In the genomic region with DNA sequence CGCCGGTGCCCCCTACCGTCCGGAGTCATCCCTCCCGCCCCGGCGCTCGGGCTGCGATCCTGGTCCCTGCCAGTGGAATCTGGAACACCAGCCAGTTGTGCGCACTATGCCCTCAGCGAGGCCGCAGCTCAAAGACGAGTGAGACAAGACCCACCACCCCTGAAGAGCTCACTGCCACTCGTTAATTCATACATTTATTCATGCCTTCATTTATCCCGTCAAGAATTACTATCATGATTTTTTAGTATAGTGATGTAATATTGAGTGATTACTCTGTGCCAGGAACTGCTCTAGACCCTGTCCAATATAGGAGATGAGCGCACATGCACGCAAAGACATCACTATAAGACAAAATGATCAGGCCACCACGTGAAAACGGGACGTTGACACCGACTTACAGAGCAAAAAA, we compare ENCODE assay signal across 1 cellular context.
TF ChIP-seq lines count a peak whose summit lies in the region.

No MANE protein-coding gene starts in this region.

TF ChIP-seq in HepG2, 621 proteins besides CTCF, POLR2A, EP300 and RAD21 (continued from another document and continues in another):
- TF ChIP-seq, protein P1, sequence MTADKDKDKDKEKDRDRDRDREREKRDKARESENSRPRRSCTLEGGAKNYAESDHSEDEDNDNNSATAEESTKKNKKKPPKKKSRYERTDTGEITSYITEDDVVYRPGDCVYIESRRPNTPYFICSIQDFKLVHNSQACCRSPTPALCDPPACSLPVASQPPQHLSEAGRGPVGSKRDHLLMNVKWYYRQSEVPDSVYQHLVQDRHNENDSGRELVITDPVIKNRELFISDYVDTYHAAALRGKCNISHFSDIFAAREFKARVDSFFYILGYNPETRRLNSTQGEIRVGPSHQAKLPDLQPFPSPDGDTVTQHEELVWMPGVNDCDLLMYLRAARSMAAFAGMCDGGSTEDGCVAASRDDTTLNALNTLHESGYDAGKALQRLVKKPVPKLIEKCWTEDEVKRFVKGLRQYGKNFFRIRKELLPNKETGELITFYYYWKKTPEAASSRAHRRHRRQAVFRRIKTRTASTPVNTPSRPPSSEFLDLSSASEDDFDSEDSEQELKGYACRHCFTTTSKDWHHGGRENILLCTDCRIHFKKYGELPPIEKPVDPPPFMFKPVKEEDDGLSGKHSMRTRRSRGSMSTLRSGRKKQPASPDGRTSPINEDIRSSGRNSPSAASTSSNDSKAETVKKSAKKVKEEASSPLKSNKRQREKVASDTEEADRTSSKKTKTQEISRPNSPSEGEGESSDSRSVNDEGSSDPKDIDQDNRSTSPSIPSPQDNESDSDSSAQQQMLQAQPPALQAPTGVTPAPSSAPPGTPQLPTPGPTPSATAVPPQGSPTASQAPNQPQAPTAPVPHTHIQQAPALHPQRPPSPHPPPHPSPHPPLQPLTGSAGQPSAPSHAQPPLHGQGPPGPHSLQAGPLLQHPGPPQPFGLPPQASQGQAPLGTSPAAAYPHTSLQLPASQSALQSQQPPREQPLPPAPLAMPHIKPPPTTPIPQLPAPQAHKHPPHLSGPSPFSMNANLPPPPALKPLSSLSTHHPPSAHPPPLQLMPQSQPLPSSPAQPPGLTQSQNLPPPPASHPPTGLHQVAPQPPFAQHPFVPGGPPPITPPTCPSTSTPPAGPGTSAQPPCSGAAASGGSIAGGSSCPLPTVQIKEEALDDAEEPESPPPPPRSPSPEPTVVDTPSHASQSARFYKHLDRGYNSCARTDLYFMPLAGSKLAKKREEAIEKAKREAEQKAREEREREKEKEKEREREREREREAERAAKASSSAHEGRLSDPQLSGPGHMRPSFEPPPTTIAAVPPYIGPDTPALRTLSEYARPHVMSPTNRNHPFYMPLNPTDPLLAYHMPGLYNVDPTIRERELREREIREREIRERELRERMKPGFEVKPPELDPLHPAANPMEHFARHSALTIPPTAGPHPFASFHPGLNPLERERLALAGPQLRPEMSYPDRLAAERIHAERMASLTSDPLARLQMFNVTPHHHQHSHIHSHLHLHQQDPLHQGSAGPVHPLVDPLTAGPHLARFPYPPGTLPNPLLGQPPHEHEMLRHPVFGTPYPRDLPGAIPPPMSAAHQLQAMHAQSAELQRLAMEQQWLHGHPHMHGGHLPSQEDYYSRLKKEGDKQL (CRISPR knock-in tag; IDR thresholded peaks at IDR 0.05; ENCODE audit: low read depth), result no peak
- TF ChIP-seq SALL1 (CRISPR knock-in tag; IDR thresholded peaks at IDR 0.05) (no peak), U2AF1 (optimal IDR thresholded peaks at IDR 0.05; ENCODE audit: low read depth, low read length) (no peak), RXRB (CRISPR knock-in tag; IDR thresholded peaks at IDR 0.05; ENCODE audit: borderline replicate concordance) (no peak), ZNF75D (CRISPR knock-in tag; IDR thresholded peaks at IDR 0.05; ENCODE audit: borderline replicate concordance) (no peak), MATR3 (CRISPR knock-in tag; IDR thresholded peaks at IDR 0.05) (no peak), ZC3H13 (CRISPR knock-in tag; IDR thresholded peaks at IDR 0.05) (no peak), KDM3A (CRISPR knock-in tag; IDR thresholded peaks at IDR 0.05; ENCODE audit: low read depth) (no peak), ZNF780A (CRISPR knock-in tag; IDR thresholded peaks at IDR 0.05) (peak; percentile 60; the same call in 1 of the 2 replicates), KLF15 (CRISPR knock-in tag; IDR thresholded peaks at IDR 0.05; ENCODE audit: borderline replicate concordance) (no peak), ZKSCAN8 (CRISPR knock-in tag; IDR thresholded peaks at IDR 0.05; ENCODE audit: borderline replicate concordance) (no peak), ZNF766 (CRISPR knock-in tag; IDR thresholded peaks at IDR 0.05; ENCODE audit: borderline replicate concordance) (no peak), NFIB (CRISPR knock-in tag; IDR thresholded peaks at IDR 0.05; ENCODE audit: borderline replicate concordance) (no peak), JUN (CRISPR knock-in tag; IDR thresholded peaks at IDR 0.05) (no peak), ZNF550 (CRISPR knock-in tag; IDR thresholded peaks at IDR 0.05; ENCODE audit: borderline replicate concordance) (no peak), ZNF121 (CRISPR knock-in tag; IDR thresholded peaks at IDR 0.05) (no peak), MBD4 (IDR thresholded peaks at IDR 0.05; ENCODE audit: borderline replicate concordance, low read length) (no peak), FOXA3 (CRISPR knock-in tag; IDR thresholded peaks at IDR 0.05) (0 out of 2 replicates have a peak, but pooled peaks have one; percentile 50), ZNF761 (CRISPR knock-in tag; conservative IDR thresholded peaks at IDR 0.05) (no peak), ZMYM3 (CRISPR knock-in tag; IDR thresholded peaks at IDR 0.05) (peak; percentile 53; the same call in 1 of the 2 replicates), ZNF558 (CRISPR knock-in tag; IDR thresholded peaks at IDR 0.05; ENCODE audit: borderline replicate concordance) (no peak), ARHGAP35 (CRISPR knock-in tag; IDR thresholded peaks at IDR 0.05; ENCODE audit: borderline replicate concordance) (no peak), PAWR (CRISPR knock-in tag; IDR thresholded peaks at IDR 0.05; ENCODE audit: borderline replicate concordance) (no peak), NR2F1 (CRISPR knock-in tag; IDR thresholded peaks at IDR 0.05) (no peak), SRSF9 (IDR thresholded peaks at IDR 0.05; ENCODE audit: borderline replicate concordance, insufficient read depth, low read depth, low read length, poor library complexity, severe bottlenecking) (no peak), MTF1 (CRISPR knock-in tag; IDR thresholded peaks at IDR 0.05) (no peak), ZNF776 (CRISPR knock-in tag; IDR thresholded peaks at IDR 0.05) (no peak), POLR2AphosphoS2 (IDR thresholded peaks at IDR 0.05; ENCODE audit: low read depth, low read length) (no peak), ZBTB8A (CRISPR knock-in tag; IDR thresholded peaks at IDR 0.05; ENCODE audit: borderline replicate concordance, low read depth) (no peak), ADNP (CRISPR knock-in tag; IDR thresholded peaks at IDR 0.05) (no peak; the same call in 1 of the 2 replicates), FOXM1 (CRISPR knock-in tag; IDR thresholded peaks at IDR 0.05) (no peak), ZNF674 (CRISPR knock-in tag; IDR thresholded peaks at IDR 0.05; ENCODE audit: low read depth) (no peak), ZNF768 (CRISPR knock-in tag; IDR thresholded peaks at IDR 0.05) (no peak), NKX3-1 (CRISPR knock-in tag; IDR thresholded peaks at IDR 0.05) (no peak; the same call in 1 of the 2 replicates), ZNF839 (CRISPR knock-in tag; IDR thresholded peaks at IDR 0.05; ENCODE audit: borderline replicate concordance) (no peak), ATAD3A (CRISPR knock-in tag; IDR thresholded peaks at IDR 0.05) (no peak), PAX8 (CRISPR knock-in tag; IDR thresholded peaks at IDR 0.05; ENCODE audit: borderline replicate concordance) (no peak), ZNF33A (CRISPR knock-in tag; IDR thresholded peaks at IDR 0.05; ENCODE audit: borderline replicate concordance) (0 out of 2 replicates have a peak, but pooled peaks have one; percentile 9), ZNF143 (CRISPR knock-in tag; IDR thresholded peaks at IDR 0.05) (no peak), ZNF329 (CRISPR knock-in tag; IDR thresholded peaks at IDR 0.05; ENCODE audit: low read depth) (no peak), NFRKB (IDR thresholded peaks at IDR 0.05) (no peak), ZNF782 (CRISPR knock-in tag; IDR thresholded peaks at IDR 0.05; ENCODE audit: borderline replicate concordance) (peak; percentile 79; the same call in 1 of the 2 replicates)
- TF ChIP-seq, protein P2, sequence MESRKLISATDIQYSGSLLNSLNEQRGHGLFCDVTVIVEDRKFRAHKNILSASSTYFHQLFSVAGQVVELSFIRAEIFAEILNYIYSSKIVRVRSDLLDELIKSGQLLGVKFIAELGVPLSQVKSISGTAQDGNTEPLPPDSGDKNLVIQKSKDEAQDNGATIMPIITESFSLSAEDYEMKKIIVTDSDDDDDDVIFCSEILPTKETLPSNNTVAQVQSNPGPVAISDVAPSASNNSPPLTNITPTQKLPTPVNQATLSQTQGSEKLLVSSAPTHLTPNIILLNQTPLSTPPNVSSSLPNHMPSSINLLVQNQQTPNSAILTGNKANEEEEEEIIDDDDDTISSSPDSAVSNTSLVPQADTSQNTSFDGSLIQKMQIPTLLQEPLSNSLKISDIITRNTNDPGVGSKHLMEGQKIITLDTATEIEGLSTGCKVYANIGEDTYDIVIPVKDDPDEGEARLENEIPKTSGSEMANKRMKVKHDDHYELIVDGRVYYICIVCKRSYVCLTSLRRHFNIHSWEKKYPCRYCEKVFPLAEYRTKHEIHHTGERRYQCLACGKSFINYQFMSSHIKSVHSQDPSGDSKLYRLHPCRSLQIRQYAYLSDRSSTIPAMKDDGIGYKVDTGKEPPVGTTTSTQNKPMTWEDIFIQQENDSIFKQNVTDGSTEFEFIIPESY (CRISPR knock-in tag; IDR thresholded peaks at IDR 0.05), result peak; percentile 61
- TF ChIP-seq, protein P3, sequence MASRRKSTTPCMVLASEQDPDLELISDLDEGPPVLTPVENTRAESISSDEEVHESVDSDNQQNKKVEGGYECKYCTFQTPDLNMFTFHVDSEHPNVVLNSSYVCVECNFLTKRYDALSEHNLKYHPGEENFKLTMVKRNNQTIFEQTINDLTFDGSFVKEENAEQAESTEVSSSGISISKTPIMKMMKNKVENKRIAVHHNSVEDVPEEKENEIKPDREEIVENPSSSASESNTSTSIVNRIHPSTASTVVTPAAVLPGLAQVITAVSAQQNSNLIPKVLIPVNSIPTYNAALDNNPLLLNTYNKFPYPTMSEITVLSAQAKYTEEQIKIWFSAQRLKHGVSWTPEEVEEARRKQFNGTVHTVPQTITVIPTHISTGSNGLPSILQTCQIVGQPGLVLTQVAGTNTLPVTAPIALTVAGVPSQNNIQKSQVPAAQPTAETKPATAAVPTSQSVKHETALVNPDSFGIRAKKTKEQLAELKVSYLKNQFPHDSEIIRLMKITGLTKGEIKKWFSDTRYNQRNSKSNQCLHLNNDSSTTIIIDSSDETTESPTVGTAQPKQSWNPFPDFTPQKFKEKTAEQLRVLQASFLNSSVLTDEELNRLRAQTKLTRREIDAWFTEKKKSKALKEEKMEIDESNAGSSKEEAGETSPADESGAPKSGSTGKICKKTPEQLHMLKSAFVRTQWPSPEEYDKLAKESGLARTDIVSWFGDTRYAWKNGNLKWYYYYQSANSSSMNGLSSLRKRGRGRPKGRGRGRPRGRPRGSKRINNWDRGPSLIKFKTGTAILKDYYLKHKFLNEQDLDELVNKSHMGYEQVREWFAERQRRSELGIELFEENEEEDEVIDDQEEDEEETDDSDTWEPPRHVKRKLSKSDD (CRISPR knock-in tag; IDR thresholded peaks at IDR 0.05; ENCODE audit: low read depth), result no peak
- TF ChIP-seq, protein P4, sequence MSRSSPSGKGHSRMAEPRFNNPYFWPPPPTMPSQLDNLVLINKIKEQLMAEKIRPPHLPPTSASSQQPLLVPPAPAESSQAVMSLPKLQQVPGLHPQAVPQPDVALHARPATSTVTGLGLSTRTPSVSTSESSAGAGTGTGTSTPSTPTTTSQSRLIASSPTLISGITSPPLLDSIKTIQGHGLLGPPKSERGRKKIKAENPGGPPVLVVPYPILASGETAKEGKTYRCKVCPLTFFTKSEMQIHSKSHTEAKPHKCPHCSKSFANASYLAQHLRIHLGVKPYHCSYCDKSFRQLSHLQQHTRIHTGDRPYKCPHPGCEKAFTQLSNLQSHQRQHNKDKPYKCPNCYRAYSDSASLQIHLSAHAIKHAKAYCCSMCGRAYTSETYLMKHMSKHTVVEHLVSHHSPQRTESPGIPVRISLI (CRISPR knock-in tag; IDR thresholded peaks at IDR 0.05; ENCODE audit: borderline replicate concordance), result 0 out of 2 replicates have a peak, but pooled peaks have one; percentile 29
- TF ChIP-seq, protein P5, sequence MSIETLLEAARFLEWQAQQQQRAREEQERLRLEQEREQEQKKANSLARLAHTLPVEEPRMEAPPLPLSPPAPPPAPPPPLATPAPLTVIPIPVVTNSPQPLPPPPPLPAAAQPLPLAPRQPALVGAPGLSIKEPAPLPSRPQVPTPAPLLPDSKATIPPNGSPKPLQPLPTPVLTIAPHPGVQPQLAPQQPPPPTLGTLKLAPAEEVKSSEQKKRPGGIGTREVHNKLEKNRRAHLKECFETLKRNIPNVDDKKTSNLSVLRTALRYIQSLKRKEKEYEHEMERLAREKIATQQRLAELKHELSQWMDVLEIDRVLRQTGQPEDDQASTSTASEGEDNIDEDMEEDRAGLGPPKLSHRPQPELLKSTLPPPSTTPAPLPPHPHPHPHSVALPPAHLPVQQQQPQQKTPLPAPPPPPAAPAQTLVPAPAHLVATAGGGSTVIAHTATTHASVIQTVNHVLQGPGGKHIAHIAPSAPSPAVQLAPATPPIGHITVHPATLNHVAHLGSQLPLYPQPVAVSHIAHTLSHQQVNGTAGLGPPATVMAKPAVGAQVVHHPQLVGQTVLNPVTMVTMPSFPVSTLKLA (IDR thresholded peaks at IDR 0.05), result no peak
- TF ChIP-seq, protein P6, sequence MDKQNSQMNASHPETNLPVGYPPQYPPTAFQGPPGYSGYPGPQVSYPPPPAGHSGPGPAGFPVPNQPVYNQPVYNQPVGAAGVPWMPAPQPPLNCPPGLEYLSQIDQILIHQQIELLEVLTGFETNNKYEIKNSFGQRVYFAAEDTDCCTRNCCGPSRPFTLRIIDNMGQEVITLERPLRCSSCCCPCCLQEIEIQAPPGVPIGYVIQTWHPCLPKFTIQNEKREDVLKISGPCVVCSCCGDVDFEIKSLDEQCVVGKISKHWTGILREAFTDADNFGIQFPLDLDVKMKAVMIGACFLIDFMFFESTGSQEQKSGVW (CRISPR knock-in tag; IDR thresholded peaks at IDR 0.05; ENCODE audit: borderline replicate concordance), result no peak; the same call in 1 of the 2 replicates
- TF ChIP-seq, protein P7, sequence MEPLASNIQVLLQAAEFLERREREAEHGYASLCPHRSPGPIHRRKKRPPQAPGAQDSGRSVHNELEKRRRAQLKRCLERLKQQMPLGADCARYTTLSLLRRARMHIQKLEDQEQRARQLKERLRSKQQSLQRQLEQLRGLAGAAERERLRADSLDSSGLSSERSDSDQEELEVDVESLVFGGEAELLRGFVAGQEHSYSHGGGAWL (CRISPR knock-in tag; IDR thresholded peaks at IDR 0.05), result no peak
- TF ChIP-seq, protein P8, sequence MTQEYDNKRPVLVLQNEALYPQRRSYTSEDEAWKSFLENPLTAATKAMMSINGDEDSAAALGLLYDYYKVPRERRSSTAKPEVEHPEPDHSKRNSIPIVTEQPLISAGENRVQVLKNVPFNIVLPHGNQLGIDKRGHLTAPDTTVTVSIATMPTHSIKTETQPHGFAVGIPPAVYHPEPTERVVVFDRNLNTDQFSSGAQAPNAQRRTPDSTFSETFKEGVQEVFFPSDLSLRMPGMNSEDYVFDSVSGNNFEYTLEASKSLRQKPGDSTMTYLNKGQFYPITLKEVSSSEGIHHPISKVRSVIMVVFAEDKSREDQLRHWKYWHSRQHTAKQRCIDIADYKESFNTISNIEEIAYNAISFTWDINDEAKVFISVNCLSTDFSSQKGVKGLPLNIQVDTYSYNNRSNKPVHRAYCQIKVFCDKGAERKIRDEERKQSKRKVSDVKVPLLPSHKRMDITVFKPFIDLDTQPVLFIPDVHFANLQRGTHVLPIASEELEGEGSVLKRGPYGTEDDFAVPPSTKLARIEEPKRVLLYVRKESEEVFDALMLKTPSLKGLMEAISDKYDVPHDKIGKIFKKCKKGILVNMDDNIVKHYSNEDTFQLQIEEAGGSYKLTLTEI (CRISPR knock-in tag; conservative IDR thresholded peaks at IDR 0.05), result no peak
- TF ChIP-seq, protein P9, sequence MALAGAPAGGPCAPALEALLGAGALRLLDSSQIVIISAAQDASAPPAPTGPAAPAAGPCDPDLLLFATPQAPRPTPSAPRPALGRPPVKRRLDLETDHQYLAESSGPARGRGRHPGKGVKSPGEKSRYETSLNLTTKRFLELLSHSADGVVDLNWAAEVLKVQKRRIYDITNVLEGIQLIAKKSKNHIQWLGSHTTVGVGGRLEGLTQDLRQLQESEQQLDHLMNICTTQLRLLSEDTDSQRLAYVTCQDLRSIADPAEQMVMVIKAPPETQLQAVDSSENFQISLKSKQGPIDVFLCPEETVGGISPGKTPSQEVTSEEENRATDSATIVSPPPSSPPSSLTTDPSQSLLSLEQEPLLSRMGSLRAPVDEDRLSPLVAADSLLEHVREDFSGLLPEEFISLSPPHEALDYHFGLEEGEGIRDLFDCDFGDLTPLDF (CRISPR knock-in tag; IDR thresholded peaks at IDR 0.05), result no peak
